18 cellular contexts compared by ENCODE assay signal in the genomic region with DNA sequence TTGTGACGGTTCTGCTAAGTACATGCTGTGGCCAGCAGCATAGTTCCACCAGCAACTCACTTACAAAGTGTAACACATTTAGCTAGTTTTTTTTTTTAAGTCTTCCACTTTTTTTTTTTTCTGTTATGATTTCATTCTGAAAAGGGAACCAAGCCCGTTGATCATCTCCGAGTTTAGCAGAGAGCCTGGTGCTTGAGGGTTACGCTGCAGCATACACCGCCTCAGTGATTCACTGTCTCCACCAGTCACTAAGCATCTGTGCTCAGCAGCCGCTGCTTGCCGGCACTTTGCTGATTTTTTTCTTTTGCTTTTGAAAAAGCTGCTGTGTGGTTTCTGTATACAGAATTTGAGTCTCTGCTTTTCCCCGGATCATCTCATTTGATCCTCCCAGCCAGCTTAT.
DNase-seq lines count a peak whose midpoint lies in the region; ATAC-seq and TF ChIP-seq lines count a peak whose summit lies in the region.
"Had no signal": no experiment of that assay in that cellular context is flagged by ENCODE, and none has a peak within 500 bp of the region (broad histone marks: within the 10 kb centered on the region; RNA-seq: fewer than 3 reads in every experiment).

No MANE protein-coding gene starts in this region.

- H3K4me3 Mint-ChIP-seq in osteocyte (ENCODE audit: unreplicated experiment), result no peak overlapping the region
- H3K4me3 Mint-ChIP-seq in activated CD4-positive, alpha-beta T cell treated with anti-CD3 and anti-CD28 coated beads for 36 hours, result no peak overlapping the region
- H3K4me3 Mint-ChIP-seq: activated CD4-positive, alpha-beta T cell treated with anti-CD3 and anti-CD28 coated beads, Interleukin-2, amount 10 ng/mL, durations not matched to agents 7 days and 5 days had no signal

- H3K14ac ChIP-seq in neuronal stem cell (ENCODE audit: low read length), result no peak overlapping the region

- DNase-seq in Daoy (ENCODE audit: low read depth) (peak; percentile 32), MV-4-11 (lab: John Stamatoyannopoulos, UW) (peak; percentile 33), foreskin fibroblast (peak; percentile 9), osteocyte (ENCODE audit: extremely low spot score, unreplicated experiment) (peak; percentile 36), neuronal stem cell (ENCODE audit: low spot score) (no peak)
- DNase-seq in activated CD4-positive, alpha-beta T cell treated with anti-CD3 and anti-CD28 coated beads for 36 hours, result no peak
- DNase-seq: activated CD4-positive, alpha-beta T cell treated with anti-CD3 and anti-CD28 coated beads, Interleukin-2, amount 10 ng/mL, durations not matched to agents 7 days and 5 days; activated naive CD4-positive, alpha-beta T cell treated with Interleukin-2 at 50 U/mL for 16 hours; AML-193; Caco-2; kidney; mesenchymal stem cell; NCI-H146; right lobe of liver; stimulated activated CD4-positive, alpha-beta T cell treated with anti-CD3 and anti-CD28 coated beads, Interleukin-2, amount 100 ng/mL, for 24 hours had no signal

- no peaks in the 10 kb centered on the region for H3K79me1 ChIP-seq in neuronal stem cell (ENCODE audit: low read depth, low read length)

- no peak overlapping the region for H3K27ac ChIP-seq in neuronal stem cell (replicated peaks; ENCODE audit: low read length)
- H3K27ac ChIP-seq: ascending aorta, right lobe of liver had no signal

- no peaks in the 10 kb centered on the region for H3K27me3 ChIP-seq in neuronal stem cell (ENCODE audit: control insufficient read depth in 3 of 3, insufficient read depth in 3 of 3, low read depth in 1 of 3, low read length in 3 of 3)
- H3K27me3 ChIP-seq: ascending aorta, right lobe of liver had no signal

- no CpG with 5 or more reads among the region's 8 CpGs for WGBS in neuronal stem cell (ENCODE audit: extremely low coverage in 2 of 2, insufficient read length in 2 of 2, insufficient replicate concordance in 1 of 2), 2 donors

- no peak overlapping the region for H2BK15ac ChIP-seq in neuronal stem cell (ENCODE audit: low read length)

- H3K9me3 ChIP-seq in neuronal stem cell (replicated peaks in 1 of 2; ENCODE audit: control insufficient read depth in 2 of 2, insufficient read depth in 1 of 2, low read depth in 1 of 2, low read length in 2 of 2), result no peaks in the 10 kb centered on the region
- H3K9me3 ChIP-seq: ascending aorta, right lobe of liver had no signal

- H3K27ac Mint-ChIP-seq in osteocyte (ENCODE audit: unreplicated experiment), result no peak overlapping the region
- no peak overlapping the region for H3K27ac Mint-ChIP-seq in activated CD4-positive, alpha-beta T cell treated with anti-CD3 and anti-CD28 coated beads for 36 hours
- H3K27ac Mint-ChIP-seq: activated CD4-positive, alpha-beta T cell treated with anti-CD3 and anti-CD28 coated beads, Interleukin-2, amount 10 ng/mL, durations not matched to agents 7 days and 5 days had no signal

- no peak overlapping the region for H3K18ac ChIP-seq in neuronal stem cell (ENCODE audit: low read length)

- POLR2A ChIA-PET in activated CD4-positive, alpha-beta T cell treated with anti-CD3 and anti-CD28 coated beads for 36 hours (lab: Charles Lee), result no interaction called here

- TF ChIP-seq CTCF in foreskin fibroblast (IDR thresholded peaks at IDR 0.05; ENCODE audit: low read depth, low read length), result no peak
- TF ChIP-seq CTCF in osteocyte (IDR thresholded peaks at IDR 0.05), result no peak

- H2BK120ac ChIP-seq in neuronal stem cell (ENCODE audit: low read depth, low read length), result no peak overlapping the region

- H3K4me1 Mint-ChIP-seq in osteocyte (ENCODE audit: unreplicated experiment), result no peaks in the 10 kb centered on the region
- H3K4me1 Mint-ChIP-seq in activated CD4-positive, alpha-beta T cell treated with anti-CD3 and anti-CD28 coated beads for 36 hours, result no peaks in the 10 kb centered on the region
- H3K4me1 Mint-ChIP-seq: activated CD4-positive, alpha-beta T cell treated with anti-CD3 and anti-CD28 coated beads, Interleukin-2, amount 10 ng/mL, durations not matched to agents 7 days and 5 days had no signal

- no peak overlapping the region for H3K23ac ChIP-seq in neuronal stem cell (ENCODE audit: low read depth, low read length, poor library complexity)

- H2BK5ac ChIP-seq in neuronal stem cell (ENCODE audit: low read length), result no peak overlapping the region

- no peak overlapping the region for H2AK5ac ChIP-seq in neuronal stem cell (ENCODE audit: low read depth, low read length)

- no peak overlapping the region for H2BK12ac ChIP-seq in neuronal stem cell (ENCODE audit: low read length)

- H3K36me3 ChIP-seq in neuronal stem cell (replicated peaks in 1 of 2; ENCODE audit: control insufficient read depth in 2 of 2, insufficient read depth in 2 of 2, low read length in 2 of 2), result no peaks in the 10 kb centered on the region
- H3K36me3 ChIP-seq: ascending aorta, right lobe of liver had no signal

- H2AFZ ChIP-seq in neuronal stem cell (ENCODE audit: low read length), result no peak overlapping the region

- H3K9me3 Mint-ChIP-seq in osteocyte (ENCODE audit: unreplicated experiment), result no peaks in the 10 kb centered on the region
- no peaks in the 10 kb centered on the region for H3K9me3 Mint-ChIP-seq in activated CD4-positive, alpha-beta T cell treated with anti-CD3 and anti-CD28 coated beads for 36 hours (ENCODE audit: low read depth)
- H3K9me3 Mint-ChIP-seq: activated CD4-positive, alpha-beta T cell treated with anti-CD3 and anti-CD28 coated beads, Interleukin-2, amount 10 ng/mL, durations not matched to agents 7 days and 5 days had no signal

- H3K9ac ChIP-seq in neuronal stem cell (ENCODE audit: low read depth, low read length, poor library complexity), result no peak overlapping the region

- H3K36me3 Mint-ChIP-seq in osteocyte (ENCODE audit: unreplicated experiment), result no peaks in the 10 kb centered on the region
- H3K36me3 Mint-ChIP-seq in activated CD4-positive, alpha-beta T cell treated with anti-CD3 and anti-CD28 coated beads for 36 hours (ENCODE audit: low read depth), result no peaks in the 10 kb centered on the region

- no peak for ATAC-seq in activated CD4-positive, alpha-beta T cell treated with anti-CD3 and anti-CD28 coated beads for 36 hours
- ATAC-seq in HG03139 (IDR thresholded peaks at IDR 0.05; ENCODE audit: unreplicated experiment) (no peak), HG03565 (IDR thresholded peaks at IDR 0.05; ENCODE audit: unreplicated experiment) (no peak)
- ATAC-seq: right lobe of liver had no signal

- H3K4me3 ChIP-seq in foreskin fibroblast (ENCODE audit: low read depth in 1 of 2, low read length in 2 of 2) (no peak overlapping the region), neuronal stem cell (ENCODE audit: low read length in 2 of 2) (no peak overlapping the region)
- H3K4me3 ChIP-seq: ascending aorta, right lobe of liver had no signal

- H4K91ac ChIP-seq in neuronal stem cell (ENCODE audit: low read depth, low read length, poor library complexity), result no peak overlapping the region

- H4K8ac ChIP-seq in neuronal stem cell (ENCODE audit: low read depth, low read length), result no peak overlapping the region

- H3K4ac ChIP-seq in neuronal stem cell (ENCODE audit: low read length), result no peak overlapping the region

- intact Hi-C loops in activated CD4-positive, alpha-beta T cell treated with anti-CD3 and anti-CD28 coated beads for 36 hours (cut with DNase I, micrococcal nuclease), result no loop called here

- H3K4me1 ChIP-seq in neuronal stem cell (ENCODE audit: control insufficient read depth in 2 of 2, insufficient read depth in 1 of 2, low read depth in 1 of 2, low read length in 2 of 2), result no peaks in the 10 kb centered on the region
- H3K4me1 ChIP-seq: ascending aorta, Caco-2, right lobe of liver had no signal

- H3K4me2 ChIP-seq in neuronal stem cell (ENCODE audit: insufficient read depth, low read length, poor library complexity, severe bottlenecking), result no peak overlapping the region

- CTCF ChIA-PET in activated CD4-positive, alpha-beta T cell treated with anti-CD3 and anti-CD28 coated beads for 36 hours (lab: Charles Lee), result interaction anchor here (0.8 kb wide), 1 partner anchor 72 kb away, joined by 3 read pairs; no protein-coding TSS in a partner anchor

- peaks cover 37% of the 10 kb centered on the region for H3K27me3 Mint-ChIP-seq in osteocyte (ENCODE audit: unreplicated experiment)
- peaks cover 12% of the 10 kb centered on the region for H3K27me3 Mint-ChIP-seq in activated CD4-positive, alpha-beta T cell treated with anti-CD3 and anti-CD28 coated beads for 36 hours

Comparison
In these comparisons a context has a peak if more than half of its experiments do, and no peak if none do; other contexts are left out.
1. DNase-seq: peak in Daoy (single experiment), MV-4-11 (single experiment), foreskin fibroblast (2 of 2) and osteocyte (single experiment); none in neuronal stem cell (single experiment) and activated CD4-positive, alpha-beta T cell treated with anti-CD3 and anti-CD28 coated beads for 36 hours (single experiment).